8 cellular contexts compared by ENCODE assay signal in the genomic region with DNA sequence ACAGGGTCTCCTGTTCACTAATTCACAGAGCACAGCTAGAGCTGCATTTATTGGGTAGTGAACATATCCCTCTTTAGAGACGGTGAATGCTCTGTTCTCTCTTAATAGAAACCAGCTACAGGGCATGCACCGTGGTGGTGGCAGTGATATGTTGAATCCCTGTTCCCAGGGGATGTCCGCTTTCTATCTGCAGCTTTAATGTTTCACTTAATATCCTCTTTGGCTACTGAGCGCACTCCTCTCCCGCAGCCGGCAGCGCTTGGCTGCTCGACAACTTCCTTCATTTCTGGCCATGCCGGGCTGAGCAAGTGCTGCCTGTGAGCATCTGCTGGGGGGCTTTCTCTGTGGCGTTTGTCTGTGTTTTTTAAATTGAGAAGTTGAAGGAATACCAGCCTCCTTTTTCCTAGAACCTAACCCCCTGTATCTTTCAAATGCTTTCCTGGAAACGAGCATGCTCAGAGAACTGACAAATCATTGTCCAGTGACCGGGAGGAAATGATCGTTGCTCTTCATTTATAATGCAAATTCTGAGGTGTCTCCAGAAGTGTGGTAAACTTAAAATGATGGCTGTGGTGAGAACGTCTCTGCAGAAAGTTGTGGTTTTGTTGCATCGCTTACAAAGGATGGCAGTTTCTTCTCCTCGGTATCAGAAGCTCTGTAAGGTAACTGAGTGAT.
DNase-seq lines count a peak whose midpoint lies in the region; ATAC-seq and TF ChIP-seq lines count a peak whose summit lies in the region.

No MANE protein-coding gene starts in this region.

- no peaks in the 10 kb centered on the region for H3K9me3 ChIP-seq in OCI-LY7 (ENCODE audit: low read length)
- H3K9me3 ChIP-seq in spleen: no peaks in the 10 kb centered on the region

- 7 to 10% (median 9%) methylated on average over 16 of the region's 16 CpGs for WGBS in spleen, 5 donors

- peaks cover 6% of the 10 kb centered on the region; the same call in 1 of the 2 replicates for H4K20me1 ChIP-seq in OCI-LY7 (ENCODE audit: insufficient read depth, low read length)

- H3K79me2 ChIP-seq in OCI-LY7 (ENCODE audit: insufficient read depth, low read depth, low read length): no peaks in the 10 kb centered on the region

- peak overlapping the region; percentile 93 for H3K27ac Mint-ChIP-seq in activated naive CD8-positive, alpha-beta T cell treated with anti-CD3 and anti-CD28 coated beads, Interleukin-2, amount 10 ng/mL, durations not matched to agents 7 days and 5 days

- TF ChIP-seq CTCF in OCI-LY7 (conservative IDR thresholded peaks at IDR 0.05; ENCODE audit: low read length) (no peak), spleen (IDR thresholded peaks at IDR 0.05 in 8 of 11, conservative IDR thresholded peaks at IDR 0.05 in 3 of 11) (no peak)

- POLR2A ChIA-PET in OCI-LY7 (lab: Charles Lee): interaction anchor here (1.4 kb wide), 1 partner anchor 25 kb away, joined by 4 read pairs; no protein-coding TSS in a partner anchor
- POLR2A ChIA-PET in activated naive CD8-positive, alpha-beta T cell treated with anti-CD3 and anti-CD28 coated beads, Interleukin-2, amount 10 ng/mL, durations not matched to agents 7 days and 5 days (lab: Charles Lee): interaction anchor here (0.9 to 2.6 kb wide), 5 partner anchors 16 to 23 kb away, joined by 3 to 10 read pairs (median 5); no protein-coding TSS in a partner anchor

- H3K4me1 ChIP-seq in OCI-LY7 (ENCODE audit: insufficient read depth, low read length, poor library complexity, severe bottlenecking) (peaks cover 16% of the 10 kb centered on the region), spleen (peaks cover 16 to 59% (median 33%) of the 10 kb centered on the region in 6 donors)

- no peak for TF ChIP-seq POLR2A in spleen (IDR thresholded peaks at IDR 0.05)

- DNase-seq in Ammon's horn (ENCODE audit: low spot score) (peak; percentile 51), OCI-LY7 (ENCODE audit: low spot score) (peak; percentile 63), spleen (peak; percentile 89), H7 (no peak)
- peak; percentile 69 for DNase-seq in activated naive CD8-positive, alpha-beta T cell treated with anti-CD3 and anti-CD28 coated beads, Interleukin-2, amount 10 ng/mL, durations not matched to agents 7 days and 5 days

- H3K4me3 ChIP-seq in OCI-LY7 (ENCODE audit: low read depth, low read length, poor library complexity, severe bottlenecking) (peak overlapping the region; percentile 53), iPS-11a (ENCODE audit: low read depth, low read length) (peak overlapping the region; percentile 21), spleen (peak overlapping the region in 5 of 8 donors; percentile 16 to 50 (median 29)), H7 (ENCODE audit: insufficient read depth, low read depth, low read length) (no peak overlapping the region)

- no TSS peak for BruUV-seq in OCI-LY7 (replicated peaks; lab: Mats Ljungman, UMichigan)

- peaks cover 42% of the 10 kb centered on the region for H3K4me1 Mint-ChIP-seq in activated naive CD8-positive, alpha-beta T cell treated with anti-CD3 and anti-CD28 coated beads, Interleukin-2, amount 10 ng/mL, durations not matched to agents 7 days and 5 days

- H3K36me3 Mint-ChIP-seq in activated naive CD8-positive, alpha-beta T cell treated with anti-CD3 and anti-CD28 coated beads, Interleukin-2, amount 10 ng/mL, durations not matched to agents 7 days and 5 days: peaks cover 30% of the 10 kb centered on the region

- H3K9me2 ChIP-seq in OCI-LY7 (ENCODE audit: insufficient read depth, low read length): no peaks in the 10 kb centered on the region

- no peaks in the 10 kb centered on the region for H3K9me3 Mint-ChIP-seq in activated naive CD8-positive, alpha-beta T cell treated with anti-CD3 and anti-CD28 coated beads, Interleukin-2, amount 10 ng/mL, durations not matched to agents 7 days and 5 days

- ATAC-seq in GM19043 (IDR thresholded peaks at IDR 0.05; ENCODE audit: low read depth, unreplicated experiment) (peak; percentile 91), HG03159 (IDR thresholded peaks at IDR 0.05; ENCODE audit: unreplicated experiment) (peak; percentile 94)
- peak; percentile 87 for ATAC-seq in activated naive CD8-positive, alpha-beta T cell treated with anti-CD3 and anti-CD28 coated beads, Interleukin-2, amount 10 ng/mL, durations not matched to agents 7 days and 5 days (ENCODE audit: low read depth)

- CTCF ChIA-PET in OCI-LY7 (lab: Charles Lee; ENCODE audit: unreplicated experiment): no interaction called here

- intact Hi-C loops in OCI-LY7 (cut with micrococcal nuclease; ENCODE audit: unreplicated experiment): loop anchor here (2.0 to 10.0 kb wide), 3 partner anchors 632 to 1122 kb away; no protein-coding TSS in a partner anchor
- intact Hi-C loops in spleen (cut with DNase I; ENCODE audit: low total_unique reads): no loop called here

- no peaks in the 10 kb centered on the region for H3K27me3 Mint-ChIP-seq in activated naive CD8-positive, alpha-beta T cell treated with anti-CD3 and anti-CD28 coated beads, Interleukin-2, amount 10 ng/mL, durations not matched to agents 7 days and 5 days

- H2AFZ ChIP-seq in OCI-LY7 (ENCODE audit: low read length): peak overlapping the region; percentile 62; the same call in 1 of the 2 replicates

- H3K4me2 ChIP-seq in OCI-LY7 (ENCODE audit: low read length): peak overlapping the region; percentile 72

- H3K27ac ChIP-seq in OCI-LY7 (ENCODE audit: low read depth, low read length, poor library complexity, severe bottlenecking) (no peak overlapping the region), spleen (peak overlapping the region in 5 of 8 donors; percentile 19 to 60 (median 34))

- H3K36me3 ChIP-seq in OCI-LY7 (ENCODE audit: insufficient read depth, low read length): no peaks in the 10 kb centered on the region
- peaks cover 0 to 45% (median 12%) of the 10 kb centered on the region in 6 donors for H3K36me3 ChIP-seq in spleen
- H3K36me3 ChIP-seq in H7 (replicated peaks; ENCODE audit: control insufficient read depth, insufficient read depth, low read length): no peaks in the 10 kb centered on the region

- no peaks in the 10 kb centered on the region for H3K27me3 ChIP-seq in spleen (replicated peaks in 1 of 7)
- no peaks in the 10 kb centered on the region for H3K27me3 ChIP-seq in H7 (ENCODE audit: control insufficient read depth, insufficient read depth, low read length)

- peak overlapping the region; percentile 86 for H3K4me3 Mint-ChIP-seq in activated naive CD8-positive, alpha-beta T cell treated with anti-CD3 and anti-CD28 coated beads, Interleukin-2, amount 10 ng/mL, durations not matched to agents 7 days and 5 days
